In genomic region chr4:108762559-108763225, GRCh38 we compare ENCODE assay signal across 9 cellular contexts. TPM values are rescaled to one million over a fixed set of nuclear protein-coding genes. Genes with fewer than 3 reads are reported as not detected.
A peak's percentile ranks its signal among the peaks of the same experiment; 100 is the strongest.
DNase-seq lines count a peak whose midpoint lies in the region; ATAC-seq lines count a peak whose summit lies in the region.
"Had no signal": no experiment of that assay in that cellular context is flagged by ENCODE, and none has a peak within 500 bp of the region (broad histone marks: within the 10 kb centered on the region; RNA-seq: fewer than 3 reads in every experiment).

Gene ETNPPL (minus strand): TSS chr4:108763053. CDS start chr4:108762898, 155 bp downstream.

- 1% methylated on average over 61 of the region's 61 CpGs for WGBS in thymus

- ATAC-seq in HG02678 (IDR thresholded peaks at IDR 0.05; ENCODE audit: unreplicated experiment) (peak; percentile 58), esophagus mucosa (peak; percentile 35), HG03280 (IDR thresholded peaks at IDR 0.05; ENCODE audit: unreplicated experiment) (no peak), GM19452 (IDR thresholded peaks at IDR 0.05; ENCODE audit: unreplicated experiment) (no peak)

- peaks cover 0 to 11% of the 10 kb centered on the region in 2 donors for H3K4me1 ChIP-seq in muscle layer of duodenum (ENCODE audit: control insufficient read depth in 1 of 2, insufficient read depth in 2 of 2, low read length in 2 of 2)
- H3K4me1 ChIP-seq in thymus (ENCODE audit: control insufficient read depth, insufficient read depth, low read length) = peaks cover 13% of the 10 kb centered on the region

- H3K4me3 ChIP-seq in muscle layer of duodenum (ENCODE audit: low read depth in 1 of 2, low read length in 2 of 2) = peak within 1 kb of the TSS; percentile 48 to 94
- H3K4me3 ChIP-seq in thymus (ENCODE audit: low read length) = peak within 1 kb of the TSS; percentile 74

- H3K27ac ChIP-seq in muscle layer of duodenum (ENCODE audit: low read length) (no peak within 1 kb of the TSS), thymus (ENCODE audit: low read depth) (no peak within 1 kb of the TSS)

- H3K36me3 ChIP-seq in muscle layer of duodenum (ENCODE audit: control insufficient read depth in 1 of 2, insufficient read depth in 2 of 2, low read length in 2 of 2) (no peaks in the 10 kb centered on the region), thymus (ENCODE audit: control insufficient read depth, insufficient read depth) (no peaks in the 10 kb centered on the region)

- no peaks in the 10 kb centered on the region for H3K27me3 ChIP-seq in muscle layer of duodenum (ENCODE audit: low read depth, low read length)
- H3K27me3 ChIP-seq in thymus (ENCODE audit: control insufficient read depth, insufficient read depth) = peaks cover 5% of the 10 kb centered on the region

- no peaks in the 10 kb centered on the region for H3K9me3 ChIP-seq in muscle layer of duodenum (ENCODE audit: control insufficient read depth in 1 of 2, low read length in 2 of 2)
- no peaks in the 10 kb centered on the region for H3K9me3 ChIP-seq in thymus (ENCODE audit: control insufficient read depth)

- DNase-seq in Ammon's horn (ENCODE audit: low spot score) = peak; percentile 68
- peak; percentile 16 for DNase-seq in activated CD8-positive, alpha-beta memory T cell treated with anti-CD3 and anti-CD28 coated beads, Interleukin-2, amount 50 U/mL, for 4 hours

RNA-seq across cellular contexts. Expression of gene ETNPPL, which starts in this region (rescaled TPM):
- total RNA-seq in esophagus mucosa = not detected
- 1.6 TPM for polyA plus RNA-seq in thymus
- total RNA-seq: glomerular endothelial cell had no signal

Comparison
In these comparisons a context has a peak if more than half of its experiments do, and no peak if none do; other contexts are left out.
1. Peak in ATAC-seq in esophagus mucosa; RNA of the gene not detected or under 1 TPM.